8 cellular contexts compared by ENCODE assay signal in genomic region chr19:40225440-40226305, GRCh38. TPM values are rescaled to one million over a fixed set of nuclear protein-coding genes. Genes with fewer than 3 reads are reported as not detected.
A peak's percentile ranks its signal among the peaks of the same experiment; 100 is the strongest.
DNase-seq lines count a peak whose midpoint lies in the region; ATAC-seq and TF ChIP-seq lines count a peak whose summit lies in the region.

No MANE protein-coding gene starts in this region.

- no peak overlapping the region for H3K27ac Mint-ChIP-seq in WTC11

- TF ChIP-seq POLR2A in vagina (IDR thresholded peaks at IDR 0.05) = no peak

- no peak overlapping the region for H3K27ac ChIP-seq in left ventricle myocardium inferior (replicated peaks)
- H3K27ac ChIP-seq in vagina = no peak overlapping the region

- no peak for ATAC-seq in WTC11
- no peak for ATAC-seq in HG02885 (IDR thresholded peaks at IDR 0.05; ENCODE audit: poor library complexity, unreplicated experiment)
- no peak for ATAC-seq in HG03521 (IDR thresholded peaks at IDR 0.05; ENCODE audit: unreplicated experiment)

- H3K36me3 ChIP-seq in left ventricle myocardium inferior = no peaks in the 10 kb centered on the region
- H3K36me3 ChIP-seq in vagina = no peaks in the 10 kb centered on the region

- H3K27me3 ChIP-seq in left ventricle myocardium inferior (ENCODE audit: low read depth) (peaks cover 50% of the 10 kb centered on the region), vagina (no peaks in the 10 kb centered on the region)

- CTCF ChIA-PET in WTC11 (lab: Charles Lee) = interaction anchor here (0.6 to 3.5 kb wide), 4 partner anchors 8 to 128 kb away, joined by 3 to 17 read pairs (median 4); partner anchors contain the start of gene TTC9B

- peaks cover 25% of the 10 kb centered on the region for H3K4me1 Mint-ChIP-seq in WTC11

- peaks cover 5% of the 10 kb centered on the region for H3K9me3 Mint-ChIP-seq in WTC11

- intact Hi-C loops in left ventricle myocardium inferior (cut with micrococcal nuclease) = no loop called here
- intact Hi-C loops in cardiac septum (cut with DNase I) = no loop called here
- intact Hi-C loops in vagina (cut with DNase I) = no loop called here

- H3K9me3 ChIP-seq in left ventricle myocardium inferior (replicated peaks) = no peaks in the 10 kb centered on the region
- H3K9me3 ChIP-seq in vagina = no peaks in the 10 kb centered on the region

- TF ChIP-seq CTCF in left ventricle myocardium inferior (IDR thresholded peaks at IDR 0.05; ENCODE audit: borderline replicate concordance) (no peak), WTC11 (IDR thresholded peaks at IDR 0.05) (no peak), vagina (IDR thresholded peaks at IDR 0.05) (no peak)

- H3K4me3 Mint-ChIP-seq in WTC11 = peak overlapping the region; percentile 59

- DNase-seq in left ventricle myocardium inferior (no peak), cardiac septum (ENCODE audit: low spot score) (no peak), WTC11 (ENCODE audit: low spot score) (no peak), kidney glomerular epithelial cell (lab: John Stamatoyannopoulos, UW) (peak; percentile 18), vagina (ENCODE audit: extremely low spot score in 2 of 2) (no peak)
- no peak for DNase-seq in activated CD4-positive, alpha-beta T cell treated with anti-CD3 and anti-CD28 coated beads for 4 hours

- peaks cover 49% of the 10 kb centered on the region for H3K27me3 Mint-ChIP-seq in WTC11 (ENCODE audit: low read depth)

- POLR2A ChIA-PET in WTC11 (lab: Charles Lee) = no interaction called here

- H3K4me3 ChIP-seq in left ventricle myocardium inferior (peak overlapping the region; percentile 56), vagina (peak overlapping the region; percentile 17 to 27)

- H3K4me1 ChIP-seq in left ventricle myocardium inferior = peaks cover 26% of the 10 kb centered on the region
- peaks cover 21% of the 10 kb centered on the region for H3K4me1 ChIP-seq in vagina

- peaks cover 3% of the 10 kb centered on the region; the same call in 1 of the 2 replicates for H3K36me3 Mint-ChIP-seq in WTC11

TF ChIP-seq in WTC11, 78 proteins besides CTCF, POLR2A, EP300 and RAD21:
- no peak for TF ChIP-seq SMAD3 (CRISPR knock-in tag; IDR thresholded peaks at IDR 0.05; ENCODE audit: borderline replicate concordance)
- TF ChIP-seq, protein P1, sequence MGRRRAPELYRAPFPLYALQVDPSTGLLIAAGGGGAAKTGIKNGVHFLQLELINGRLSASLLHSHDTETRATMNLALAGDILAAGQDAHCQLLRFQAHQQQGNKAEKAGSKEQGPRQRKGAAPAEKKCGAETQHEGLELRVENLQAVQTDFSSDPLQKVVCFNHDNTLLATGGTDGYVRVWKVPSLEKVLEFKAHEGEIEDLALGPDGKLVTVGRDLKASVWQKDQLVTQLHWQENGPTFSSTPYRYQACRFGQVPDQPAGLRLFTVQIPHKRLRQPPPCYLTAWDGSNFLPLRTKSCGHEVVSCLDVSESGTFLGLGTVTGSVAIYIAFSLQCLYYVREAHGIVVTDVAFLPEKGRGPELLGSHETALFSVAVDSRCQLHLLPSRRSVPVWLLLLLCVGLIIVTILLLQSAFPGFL (CRISPR knock-in tag; IDR thresholded peaks at IDR 0.05; ENCODE audit: borderline replicate concordance) = no peak
- TF ChIP-seq, protein P2, sequence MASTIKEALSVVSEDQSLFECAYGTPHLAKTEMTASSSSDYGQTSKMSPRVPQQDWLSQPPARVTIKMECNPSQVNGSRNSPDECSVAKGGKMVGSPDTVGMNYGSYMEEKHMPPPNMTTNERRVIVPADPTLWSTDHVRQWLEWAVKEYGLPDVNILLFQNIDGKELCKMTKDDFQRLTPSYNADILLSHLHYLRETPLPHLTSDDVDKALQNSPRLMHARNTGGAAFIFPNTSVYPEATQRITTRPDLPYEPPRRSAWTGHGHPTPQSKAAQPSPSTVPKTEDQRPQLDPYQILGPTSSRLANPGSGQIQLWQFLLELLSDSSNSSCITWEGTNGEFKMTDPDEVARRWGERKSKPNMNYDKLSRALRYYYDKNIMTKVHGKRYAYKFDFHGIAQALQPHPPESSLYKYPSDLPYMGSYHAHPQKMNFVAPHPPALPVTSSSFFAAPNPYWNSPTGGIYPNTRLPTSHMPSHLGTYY (CRISPR knock-in tag; IDR thresholded peaks at IDR 0.05) = no peak
- TF ChIP-seq ZNF219 (CRISPR knock-in tag; IDR thresholded peaks at IDR 0.05; ENCODE audit: borderline replicate concordance) = no peak
- TF ChIP-seq ZNF423 (CRISPR knock-in tag; IDR thresholded peaks at IDR 0.05) = no peak
- no peak for TF ChIP-seq IRF2 (CRISPR knock-in tag; IDR thresholded peaks at IDR 0.05; ENCODE audit: borderline replicate concordance, low read depth)
- TF ChIP-seq E2F1 (CRISPR knock-in tag; IDR thresholded peaks at IDR 0.05) = no peak
- TF ChIP-seq ZNF263 (CRISPR knock-in tag; IDR thresholded peaks at IDR 0.05; ENCODE audit: low read depth) = no peak
- TF ChIP-seq FOXJ3 (CRISPR knock-in tag; IDR thresholded peaks at IDR 0.05; ENCODE audit: borderline replicate concordance) = no peak
- no peak for TF ChIP-seq SP1 (CRISPR knock-in tag; conservative IDR thresholded peaks at IDR 0.05)
- no peak for TF ChIP-seq ZNF138 (CRISPR knock-in tag; conservative IDR thresholded peaks at IDR 0.05)
- no peak for TF ChIP-seq ELF4 (CRISPR knock-in tag; IDR thresholded peaks at IDR 0.05; ENCODE audit: low read depth)
- TF ChIP-seq, protein P3, sequence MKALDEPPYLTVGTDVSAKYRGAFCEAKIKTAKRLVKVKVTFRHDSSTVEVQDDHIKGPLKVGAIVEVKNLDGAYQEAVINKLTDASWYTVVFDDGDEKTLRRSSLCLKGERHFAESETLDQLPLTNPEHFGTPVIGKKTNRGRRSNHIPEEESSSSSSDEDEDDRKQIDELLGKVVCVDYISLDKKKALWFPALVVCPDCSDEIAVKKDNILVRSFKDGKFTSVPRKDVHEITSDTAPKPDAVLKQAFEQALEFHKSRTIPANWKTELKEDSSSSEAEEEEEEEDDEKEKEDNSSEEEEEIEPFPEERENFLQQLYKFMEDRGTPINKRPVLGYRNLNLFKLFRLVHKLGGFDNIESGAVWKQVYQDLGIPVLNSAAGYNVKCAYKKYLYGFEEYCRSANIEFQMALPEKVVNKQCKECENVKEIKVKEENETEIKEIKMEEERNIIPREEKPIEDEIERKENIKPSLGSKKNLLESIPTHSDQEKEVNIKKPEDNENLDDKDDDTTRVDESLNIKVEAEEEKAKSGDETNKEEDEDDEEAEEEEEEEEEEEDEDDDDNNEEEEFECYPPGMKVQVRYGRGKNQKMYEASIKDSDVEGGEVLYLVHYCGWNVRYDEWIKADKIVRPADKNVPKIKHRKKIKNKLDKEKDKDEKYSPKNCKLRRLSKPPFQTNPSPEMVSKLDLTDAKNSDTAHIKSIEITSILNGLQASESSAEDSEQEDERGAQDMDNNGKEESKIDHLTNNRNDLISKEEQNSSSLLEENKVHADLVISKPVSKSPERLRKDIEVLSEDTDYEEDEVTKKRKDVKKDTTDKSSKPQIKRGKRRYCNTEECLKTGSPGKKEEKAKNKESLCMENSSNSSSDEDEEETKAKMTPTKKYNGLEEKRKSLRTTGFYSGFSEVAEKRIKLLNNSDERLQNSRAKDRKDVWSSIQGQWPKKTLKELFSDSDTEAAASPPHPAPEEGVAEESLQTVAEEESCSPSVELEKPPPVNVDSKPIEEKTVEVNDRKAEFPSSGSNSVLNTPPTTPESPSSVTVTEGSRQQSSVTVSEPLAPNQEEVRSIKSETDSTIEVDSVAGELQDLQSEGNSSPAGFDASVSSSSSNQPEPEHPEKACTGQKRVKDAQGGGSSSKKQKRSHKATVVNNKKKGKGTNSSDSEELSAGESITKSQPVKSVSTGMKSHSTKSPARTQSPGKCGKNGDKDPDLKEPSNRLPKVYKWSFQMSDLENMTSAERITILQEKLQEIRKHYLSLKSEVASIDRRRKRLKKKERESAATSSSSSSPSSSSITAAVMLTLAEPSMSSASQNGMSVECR (CRISPR knock-in tag; IDR thresholded peaks at IDR 0.05; ENCODE audit: borderline replicate concordance) = no peak

RNA-seq across cellular contexts. Expression of gene CCNP, which starts 0.8 kb away (rescaled TPM):
- total RNA-seq in left ventricle myocardium inferior (0.30 TPM), cardiac septum (0.32 TPM), WTC11 (2021) (0.83 to 2.4 TPM (median 1.9 TPM) in 3 replicates), vagina (not detected)

RNA-seq across cellular contexts. Expression of gene TTC9B, which starts 7.5 kb away (rescaled TPM):
- total RNA-seq in left ventricle myocardium inferior (not detected), cardiac septum (not detected), WTC11 (2021) (0.23 TPM in 1 of 3 replicates, not detected in the others), vagina (not detected)

RNA-seq across cellular contexts. Expression of gene MAP3K10, which starts 34.4 kb away (rescaled TPM):
- 17.1 TPM for total RNA-seq in left ventricle myocardium inferior
- total RNA-seq in cardiac septum = 17.6 TPM
- total RNA-seq in WTC11 (2021) = 23.5 to 25.5 TPM (median 24.4 TPM) in 3 replicates
- 10.6 TPM for total RNA-seq in vagina

RNA-seq across cellular contexts. Expression of gene AKT2, which starts 59.5 kb away (rescaled TPM):
- 107 TPM for total RNA-seq in left ventricle myocardium inferior
- total RNA-seq in cardiac septum = 116 TPM
- 156 to 174 TPM (median 161 TPM) in 3 replicates for total RNA-seq in WTC11 (2021)
- total RNA-seq in vagina = 105 TPM
